Comparison of ENCODE assay signal across 13 cellular contexts in the genomic region with DNA sequence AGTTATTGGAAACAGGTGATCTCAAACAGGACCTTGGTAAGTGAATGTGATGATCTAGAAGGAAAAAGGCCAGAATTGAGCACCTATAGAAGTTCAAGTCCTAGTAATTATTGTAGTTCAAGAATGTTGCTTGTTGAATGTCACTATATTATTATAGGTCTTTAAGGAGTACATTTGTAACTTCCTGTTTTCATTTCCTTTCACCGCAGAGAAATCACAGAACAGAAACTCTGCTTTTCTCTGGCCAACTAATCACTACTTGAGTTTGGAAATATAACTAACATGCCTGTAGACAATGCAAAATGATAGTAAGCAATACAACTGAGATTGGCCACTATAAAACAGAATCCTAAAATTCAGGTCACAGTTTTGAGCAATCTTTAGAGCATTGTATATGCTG.
DNase-seq lines count a peak whose midpoint lies in the region; ATAC-seq and TF ChIP-seq lines count a peak whose summit lies in the region.
"Had no signal": no experiment of that assay in that cellular context is flagged by ENCODE, and none has a peak within 500 bp of the region (broad histone marks: within the 10 kb centered on the region; RNA-seq: fewer than 3 reads in every experiment).

No MANE protein-coding gene starts in this region.

- no peaks in the 10 kb centered on the region for H3K4me1 Mint-ChIP-seq in activated naive CD8-positive, alpha-beta T cell treated with anti-CD3 and anti-CD28 coated beads for 36 hours
- H3K4me1 Mint-ChIP-seq: neural crest cell had no signal

- no peaks in the 10 kb centered on the region for H3K27me3 Mint-ChIP-seq in activated naive CD8-positive, alpha-beta T cell treated with anti-CD3 and anti-CD28 coated beads for 36 hours

- no peaks in the 10 kb centered on the region for H3K36me3 Mint-ChIP-seq in activated naive CD8-positive, alpha-beta T cell treated with anti-CD3 and anti-CD28 coated beads for 36 hours

- peaks cover under 1% of the 10 kb centered on the region for H3K9me3 Mint-ChIP-seq in activated naive CD8-positive, alpha-beta T cell treated with anti-CD3 and anti-CD28 coated beads for 36 hours
- H3K9me3 Mint-ChIP-seq: neural crest cell; T-helper 1 cell treated with Interleukin-12 subunit alpha and Interleukin-12 subunit beta and Interleukin-4 antibody, amounts not matched to agents 30 μg/mL and 1 μg/mL, for 36 hours had no signal

- H3K27ac Mint-ChIP-seq in activated naive CD8-positive, alpha-beta T cell treated with anti-CD3 and anti-CD28 coated beads for 36 hours: no peak overlapping the region
- H3K27ac Mint-ChIP-seq: T-helper 1 cell treated with Interleukin-12 subunit alpha and Interleukin-12 subunit beta and Interleukin-4 antibody, amounts not matched to agents 30 μg/mL and 1 μg/mL, for 36 hours had no signal

- DNase-seq in fibroblast of pulmonary artery (ENCODE audit: low read depth) (peak; percentile 62), T-helper 9 cell (no peak), epidermal melanocyte (ENCODE audit: insufficient read length, low spot score) (no peak), DMS79 treated with DMSO at 0.1 percent for 48 hours (lab: John Stamatoyannopoulos, UW) (no peak)
- no peak for DNase-seq in activated naive CD8-positive, alpha-beta T cell treated with anti-CD3 and anti-CD28 coated beads for 36 hours
- DNase-seq: activated T-cell treated with anti-CD3 and anti-CD28 coated beads for 4 hours, colonic mucosa, NCI-H2171 had no signal

- H3K4me3 Mint-ChIP-seq in activated naive CD8-positive, alpha-beta T cell treated with anti-CD3 and anti-CD28 coated beads for 36 hours: no peak overlapping the region
- H3K4me3 Mint-ChIP-seq: neural crest cell; T-helper 1 cell treated with Interleukin-12 subunit alpha and Interleukin-12 subunit beta and Interleukin-4 antibody, amounts not matched to agents 30 μg/mL and 1 μg/mL, for 36 hours had no signal

- no peak for TF ChIP-seq CTCF in fibroblast of pulmonary artery (IDR thresholded peaks at IDR 0.05; ENCODE audit: low read length, missing control alignments)

- H3K4me3 ChIP-seq in fibroblast of pulmonary artery (replicated peaks; ENCODE audit: low read depth, low read length): no peak overlapping the region
- H3K4me3 ChIP-seq: colonic mucosa had no signal

- peak; percentile 95 for ATAC-seq in GM18868 (IDR thresholded peaks at IDR 0.05; ENCODE audit: unreplicated experiment)
- peak; percentile 93 for ATAC-seq in GM21786 (IDR thresholded peaks at IDR 0.05; ENCODE audit: unreplicated experiment)
- ATAC-seq in HG03432 (IDR thresholded peaks at IDR 0.05; ENCODE audit: unreplicated experiment): peak; percentile 98
